In the genomic region with DNA sequence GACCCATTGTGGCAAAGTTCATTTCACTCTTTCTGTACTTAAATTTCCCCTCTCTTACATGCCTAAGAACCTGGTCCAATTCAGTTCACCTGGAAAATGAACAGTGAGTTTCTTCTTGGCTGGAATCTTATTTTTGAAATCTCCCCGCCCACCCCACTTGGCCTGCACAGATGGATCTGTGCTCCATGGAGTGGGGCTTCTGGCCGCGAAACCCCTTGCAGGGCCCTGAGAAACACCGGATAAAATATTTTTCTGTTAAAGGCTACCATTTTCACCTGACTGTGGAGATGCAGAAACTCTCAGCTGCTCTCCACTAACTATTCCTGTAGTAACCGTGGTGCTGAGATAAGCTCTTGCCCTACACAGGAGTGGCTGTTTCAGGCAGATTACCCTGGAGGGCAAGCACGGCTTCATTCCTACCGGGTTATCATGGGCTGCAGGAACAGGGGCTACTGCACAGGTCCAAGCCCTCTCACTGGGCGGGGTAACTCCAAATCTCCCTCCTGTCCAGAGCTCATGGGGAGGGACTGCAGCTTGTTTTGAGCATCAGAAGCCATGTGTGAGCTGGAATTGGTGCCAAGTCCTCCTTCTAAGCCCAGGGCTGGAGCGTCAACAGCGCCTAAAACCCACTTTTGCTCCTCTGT, we compare ENCODE assay signal across 10 cellular contexts.
DNase-seq lines count a peak whose midpoint lies in the region; ATAC-seq and TF ChIP-seq lines count a peak whose summit lies in the region.
"Had no signal": no experiment of that assay in that cellular context is flagged by ENCODE, and none has a peak within 500 bp of the region (broad histone marks: within the 10 kb centered on the region; RNA-seq: fewer than 3 reads in every experiment).

No MANE protein-coding gene starts in this region.

- H3K9ac ChIP-seq in OCI-LY3 (ENCODE audit: low read length), result peak overlapping the region; percentile 100

- WGBS in right lobe of liver (ENCODE audit: insufficient coverage, low coverage, low lambda C conversion rate, missing lambda C conversion rate), result 54% methylated on average over 6 of the region's 10 CpGs
- 54 to 73% methylated on average over 7 to 10 of the region's 10 CpGs for WGBS in upper lobe of left lung, 2 donors

- H4K20me1 ChIP-seq in OCI-LY3 (ENCODE audit: insufficient read depth, low read length), result no peaks in the 10 kb centered on the region

- H3K4me3 ChIP-seq in OCI-LY3 (ENCODE audit: low read length), result peak overlapping the region; percentile 100
- peak overlapping the region in 57 of 59 donors; percentile 7 to 69 (median 54) for H3K4me3 ChIP-seq in dorsolateral prefrontal cortex
- H3K4me3 ChIP-seq in right lobe of liver, result peak overlapping the region; percentile 14 to 67 (median 63)
- H3K4me3 ChIP-seq in upper lobe of left lung, result peak overlapping the region in 3 of 4 donors; percentile 45 to 56 (median 51)

- TF ChIP-seq CTCF in OCI-LY3 (IDR thresholded peaks at IDR 0.05; ENCODE audit: low read depth, low read length) (no peak), dorsolateral prefrontal cortex (IDR thresholded peaks at IDR 0.05 in 54 of 56, conservative IDR thresholded peaks at IDR 0.05 in 2 of 56; ENCODE audit: low read depth in 1 of 56, partially characterized antibody in 56 of 56) (no peak), right lobe of liver (IDR thresholded peaks at IDR 0.05) (no peak), upper lobe of left lung (IDR thresholded peaks at IDR 0.05) (no peak)

- H3K4me1 ChIP-seq in OCI-LY3 (ENCODE audit: low read length) (peaks cover 55% of the 10 kb centered on the region), right lobe of liver (peaks cover 0 to 30% (median 13%) of the 10 kb centered on the region in 4 donors), upper lobe of left lung (peaks cover 22 to 46% (median 29%) of the 10 kb centered on the region in 4 donors)

- H3K27me3 ChIP-seq in OCI-LY3 (ENCODE audit: low read depth, low read length) (no peaks in the 10 kb centered on the region), dorsolateral prefrontal cortex (no peaks in the 10 kb centered on the region), right lobe of liver (no peaks in the 10 kb centered on the region), upper lobe of left lung (no peaks in the 10 kb centered on the region)

- H3K4me2 ChIP-seq in OCI-LY3 (ENCODE audit: low read length), result peak overlapping the region; percentile 94

- H2AFZ ChIP-seq in OCI-LY3 (ENCODE audit: low read depth, low read length), result no peak overlapping the region

- H3K36me3 ChIP-seq in OCI-LY3 (replicated peaks; ENCODE audit: low read depth, low read length) (peaks cover 21% of the 10 kb centered on the region), right lobe of liver (no peaks in the 10 kb centered on the region), upper lobe of left lung (peaks cover 0 to 5% (median 2%) of the 10 kb centered on the region in 4 donors)

- peaks cover 79% of the 10 kb centered on the region for H3K79me2 ChIP-seq in OCI-LY3 (ENCODE audit: low read length)

- no peak for TF ChIP-seq EP300 in upper lobe of left lung (IDR thresholded peaks at IDR 0.05)

- no peak for DNase-seq in dorsolateral prefrontal cortex
- no peak for DNase-seq in right lobe of liver
- no peak for DNase-seq in upper lobe of left lung
- no peak for DNase-seq in glomerular visceral epithelial cell (ENCODE audit: extremely low spot score)
- no peak for DNase-seq in GDM1 (lab: John Stamatoyannopoulos, UW)
- DNase-seq in activated CD8-positive, alpha-beta memory T cell treated with anti-CD3 and anti-CD28 coated beads, Interleukin-2, amount 50 U/mL, for 4 hours, result no peak
- DNase-seq: activated CD4-positive, alpha-beta T cell treated with anti-CD3 and anti-CD28 coated beads for 48 hours; activated naive CD8-positive, alpha-beta T cell treated with anti-CD3 and anti-CD28 coated beads for 36 hours had no signal

- no peaks in the 10 kb centered on the region for H3K9me3 ChIP-seq in OCI-LY3 (ENCODE audit: insufficient read depth, low read length)
- H3K9me3 ChIP-seq in right lobe of liver, result no peaks in the 10 kb centered on the region
- H3K9me3 ChIP-seq in upper lobe of left lung, result no peaks in the 10 kb centered on the region

- TF ChIP-seq POLR2A in right lobe of liver (IDR thresholded peaks at IDR 0.05) (no peak), upper lobe of left lung (IDR thresholded peaks at IDR 0.05) (no peak)

- intact Hi-C loops in dorsolateral prefrontal cortex (cut with DNase I), result no loop called here
- intact Hi-C loops in right lobe of liver (cut with DNase I), result no loop called here

- H3K27ac ChIP-seq in OCI-LY3 (ENCODE audit: low read length) (peak overlapping the region; percentile 97), dorsolateral prefrontal cortex (peak overlapping the region in 36 of 59 donors; percentile 2 to 86 (median 59)), right lobe of liver (no peak overlapping the region), upper lobe of left lung (peak overlapping the region in 3 of 4 donors; percentile 38 to 64 (median 58))

- ATAC-seq in right lobe of liver, result no peak
- ATAC-seq in upper lobe of left lung (ENCODE audit: low FRiP score in 2 of 2), result no peak
- ATAC-seq: natural killer cell treated with Interleukin-12 subunit alpha and Interleukin-12 subunit beta and Interleukin-15 and Interleukin-18, amount 100 ng/mL, for 72 hours had no signal

Comparison
In these comparisons a context has a peak if more than half of its experiments do, and no peak if none do; other contexts are left out.
1. H3K27ac ChIP-seq: peak in OCI-LY3 (single experiment), dorsolateral prefrontal cortex (36 of 59) and upper lobe of left lung (3 of 4); none in right lobe of liver (0 of 3).
2. Peak in every context shown above with its lines, with median percentiles within 50 percentile points of each other: H3K4me3 ChIP-seq.